8 cellular contexts compared by ENCODE assay signal in the genomic region with DNA sequence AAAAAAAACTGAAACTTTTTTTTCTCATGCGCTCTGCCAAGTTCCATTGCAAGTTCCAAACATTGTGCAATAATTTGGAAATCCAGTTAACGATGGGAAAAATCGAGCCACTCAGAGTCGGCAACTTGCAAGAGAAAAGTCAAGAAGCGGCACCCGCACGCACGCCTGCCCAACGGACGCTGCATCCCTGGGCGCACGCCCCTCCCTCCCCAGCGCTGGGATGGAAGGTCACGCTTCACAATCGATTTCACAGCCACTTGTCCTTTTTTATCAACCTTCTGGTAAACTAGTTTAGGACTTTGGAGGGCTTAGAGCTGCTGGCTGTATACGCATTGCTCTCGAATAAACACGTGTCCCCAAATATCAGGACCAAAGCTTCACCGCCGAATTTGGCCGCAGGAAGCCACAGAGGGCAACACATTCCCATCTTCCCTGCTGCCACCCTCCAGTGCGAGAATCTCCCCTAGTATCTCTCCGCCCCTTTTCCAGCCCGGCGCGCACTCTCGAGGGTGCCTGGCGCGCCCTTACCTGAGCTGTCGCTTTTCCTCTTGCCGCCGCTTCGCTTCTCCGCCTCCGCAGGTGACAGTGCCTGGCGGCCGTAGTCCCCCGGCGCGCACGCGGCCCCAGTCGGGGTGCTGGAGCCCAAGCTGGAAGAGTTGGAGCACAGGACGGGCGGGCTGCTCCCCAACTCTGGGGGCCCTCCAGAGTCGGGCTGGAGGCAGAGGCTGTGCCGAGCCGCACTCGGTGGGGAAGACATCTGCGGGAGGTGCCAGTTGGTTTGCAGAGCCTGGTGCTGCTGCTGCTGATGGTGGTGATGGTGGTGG. TPM values are rescaled to one million over a fixed set of nuclear protein-coding genes. Genes with fewer than 3 reads are reported as not detected.
DNase-seq lines count a peak whose midpoint lies in the region; ATAC-seq and TF ChIP-seq lines count a peak whose summit lies in the region.

No MANE protein-coding gene starts in this region.

- no peak overlapping the region for H3K27ac Mint-ChIP-seq in naive thymus-derived CD4-positive, alpha-beta T cell

- H3K4me3 ChIP-seq in foreskin fibroblast (ENCODE audit: low read depth in 1 of 2, low read length in 2 of 2) (peak overlapping the region; percentile 45 to 73), ovary (peak overlapping the region; percentile 42)
- H3K4me3 ChIP-seq in naive thymus-derived CD4-positive, alpha-beta T cell (ENCODE audit: low read length) = no peak overlapping the region

- H3K36me3 ChIP-seq in ovary = no peaks in the 10 kb centered on the region
- no peaks in the 10 kb centered on the region for H3K36me3 ChIP-seq in naive thymus-derived CD4-positive, alpha-beta T cell (ENCODE audit: control insufficient read depth in 2 of 3, insufficient read depth in 3 of 3, low read length in 3 of 3)

- H3K4me1 ChIP-seq in ovary (ENCODE audit: insufficient read depth) = peaks cover 4% of the 10 kb centered on the region
- no peaks in the 10 kb centered on the region for H3K4me1 ChIP-seq in naive thymus-derived CD4-positive, alpha-beta T cell (ENCODE audit: control insufficient read depth in 2 of 2, insufficient read depth in 2 of 2, low read length in 2 of 2)

- no peak for TF ChIP-seq EP300 in ovary (IDR thresholded peaks at IDR 0.05)

- H3K36me3 Mint-ChIP-seq in naive thymus-derived CD4-positive, alpha-beta T cell = peaks cover 0 to 7% (median 0%) of the 10 kb centered on the region in 5 donors

- no peaks in the 10 kb centered on the region for H3K4me1 Mint-ChIP-seq in naive thymus-derived CD4-positive, alpha-beta T cell

- intact Hi-C loops in ovary (cut with DNase I) = loop anchor here in 1 of 4 donors (10.0 kb wide), 1 partner anchor 139 kb away; no protein-coding TSS in a partner anchor
- intact Hi-C loops in naive thymus-derived CD4-positive, alpha-beta T cell (cut with micrococcal nuclease) = no loop called here

- POLR2A ChIA-PET in naive thymus-derived CD4-positive, alpha-beta T cell (lab: Charles Lee) = no interaction called here

- TF ChIP-seq POLR2A in ovary (IDR thresholded peaks at IDR 0.05) = no peak

- peaks cover 0 to 17% (median 2%) of the 10 kb centered on the region in 11 donors for H3K9me3 Mint-ChIP-seq in naive thymus-derived CD4-positive, alpha-beta T cell

- H3K27me3 ChIP-seq in ovary = no peaks in the 10 kb centered on the region
- no peaks in the 10 kb centered on the region for H3K27me3 ChIP-seq in naive thymus-derived CD4-positive, alpha-beta T cell (ENCODE audit: control insufficient read depth in 2 of 2, insufficient read depth in 2 of 2, low read length in 2 of 2)

- 3% methylated on average over 49 to 50 of the region's 50 CpGs for WGBS in ovary, 3 donors

- in situ Hi-C loops in Caki2 (cut with HindIII; ENCODE audit: low pct_unique_long_range_greater_than_20kb, low sequenced_read_pairs) = no loop called here

- peak overlapping the region in 1 of 2 donors; percentile 35 for H3K27ac ChIP-seq in ovary
- no peak overlapping the region for H3K27ac ChIP-seq in naive thymus-derived CD4-positive, alpha-beta T cell (ENCODE audit: low read depth, low read length)

- H3K9me3 ChIP-seq in ovary = no peaks in the 10 kb centered on the region
- H3K9me3 ChIP-seq in naive thymus-derived CD4-positive, alpha-beta T cell (ENCODE audit: control insufficient read depth in 2 of 3, low read length in 3 of 3) = no peaks in the 10 kb centered on the region

- CTCF ChIA-PET in naive thymus-derived CD4-positive, alpha-beta T cell (lab: Charles Lee) = no interaction called here

- ATAC-seq in GM21515 (IDR thresholded peaks at IDR 0.05; ENCODE audit: unreplicated experiment) = no peak
- no peak for ATAC-seq in naive thymus-derived CD4-positive, alpha-beta T cell

- DNase-seq in Caki2 (ENCODE audit: low read depth) (peak; percentile 11), NCI-H748 (lab: John Stamatoyannopoulos, UW; ENCODE audit: unreplicated experiment) (peak; percentile 92), foreskin fibroblast (peak; percentile 69 to 86), ovary (peak; percentile 20 to 58 (median 44)), NOMO-1 (lab: John Stamatoyannopoulos, UW; ENCODE audit: unreplicated experiment in 2 of 2) (no peak)
- DNase-seq in effector CD8-positive, alpha-beta T cell (lab: John Stamatoyannopoulos, UW) = no peak
- no peak for DNase-seq in naive thymus-derived CD4-positive, alpha-beta T cell

- no peak overlapping the region for H3K4me3 Mint-ChIP-seq in naive thymus-derived CD4-positive, alpha-beta T cell

- TF ChIP-seq CTCF in foreskin fibroblast (IDR thresholded peaks at IDR 0.05; ENCODE audit: low read depth, low read length) (no peak), ovary (IDR thresholded peaks at IDR 0.05) (no peak)

- peaks cover 43 to 49% (median 44%) of the 10 kb centered on the region in 5 donors for H3K27me3 Mint-ChIP-seq in naive thymus-derived CD4-positive, alpha-beta T cell

RNA-seq across cellular contexts. Expression of a gene that starts 0.9 kb away (rescaled TPM):
- not detected in 2 replicates for total RNA-seq in Caki2 (2014; rRNA removed; shearing (Covaris generic); ENCODE audit: low replicate concordance)
- 1 to 10 TPM; 1.3 to 3.6 (median 1.5) TPM for total RNA-seq in ovary
- 10 to 100 TPM in 1 of 2 donors, 1 to 10 TPM in 1; 5.0 to 15.4 TPM for polyA plus RNA-seq in ovary
- total RNA-seq in naive thymus-derived CD4-positive, alpha-beta T cell = not detected
- not detected for polyA plus RNA-seq in naive thymus-derived CD4-positive, alpha-beta T cell

Comparison
In these comparisons a context has a peak if more than half of its experiments do, and no peak if none do; other contexts are left out.
1. DNase-seq: peak in Caki2 (single experiment), NCI-H748 (single experiment), foreskin fibroblast (2 of 2) and ovary (5 of 5); none in effector CD8-positive, alpha-beta T cell (single experiment), NOMO-1 (0 of 2) and naive thymus-derived CD4-positive, alpha-beta T cell (0 of 9).